Comparison of ENCODE assay signal across 8 cellular contexts in genomic region chr14:68476212-68476964, GRCh38.
DNase-seq lines count a peak whose midpoint lies in the region; ATAC-seq and TF ChIP-seq lines count a peak whose summit lies in the region.

No MANE protein-coding gene starts in this region.

- H3K27ac Mint-ChIP-seq in MCF 10A (ENCODE audit: low read depth, unreplicated experiment) = peak overlapping the region; percentile 92

- ATAC-seq in GM19438 (IDR thresholded peaks at IDR 0.05; ENCODE audit: low read depth, unreplicated experiment) = peak; percentile 78
- peak; percentile 87 for ATAC-seq in HG03571 (IDR thresholded peaks at IDR 0.05; ENCODE audit: unreplicated experiment)
- peak; percentile 81 for ATAC-seq in left lung

- H3K9me3 Mint-ChIP-seq in MCF 10A (ENCODE audit: unreplicated experiment) = peaks cover 7% of the 10 kb centered on the region

- H3K27ac ChIP-seq in left lung (peak overlapping the region; percentile 41 to 62), thymus (ENCODE audit: low read depth) (peak overlapping the region; percentile 21)

- no peaks in the 10 kb centered on the region for H3K9me3 ChIP-seq in left lung
- no peaks in the 10 kb centered on the region for H3K9me3 ChIP-seq in thymus (ENCODE audit: control insufficient read depth)
- H3K9me3 ChIP-seq in HAP-1 = no peaks in the 10 kb centered on the region

- H3K4me3 ChIP-seq in AG10803 (ENCODE audit: low read length) (no peak overlapping the region), left lung (no peak overlapping the region), thymus (ENCODE audit: low read length) (no peak overlapping the region), HAP-1 (no peak overlapping the region)

- CTCF ChIA-PET in MCF 10A (lab: Yijun Ruan, JAX) = interaction anchor here (0.5 to 1.0 kb wide), 4 partner anchors 42 to 532 kb away, joined by 3 to 4 read pairs (median 3); no protein-coding TSS in a partner anchor

- intact Hi-C loops in MCF 10A (cut with micrococcal nuclease) = no loop called here
- intact Hi-C loops in left lung (cut with DNase I) = no loop called here

- TF ChIP-seq CTCF in AG10803 (conservative IDR thresholded peaks at IDR 0.05; ENCODE audit: low read length) (no peak), MCF 10A (IDR thresholded peaks at IDR 0.05; ENCODE audit: unreplicated experiment) (no peak), left lung (IDR thresholded peaks at IDR 0.05) (no peak)

- H3K27me3 Mint-ChIP-seq in MCF 10A (ENCODE audit: insufficient read depth, unreplicated experiment) = no peaks in the 10 kb centered on the region

- H3K27me3 ChIP-seq in left lung (no peaks in the 10 kb centered on the region), thymus (ENCODE audit: control insufficient read depth, insufficient read depth) (no peaks in the 10 kb centered on the region), HAP-1 (ENCODE audit: low read depth) (no peaks in the 10 kb centered on the region)

- H3K4me1 Mint-ChIP-seq in MCF 10A (ENCODE audit: insufficient read depth, unreplicated experiment) = peaks cover 42% of the 10 kb centered on the region

- H3K36me3 Mint-ChIP-seq in MCF 10A (ENCODE audit: insufficient read depth, unreplicated experiment) = peaks cover 9% of the 10 kb centered on the region

- BruUV-seq in MCF 10A (replicated peaks; lab: Mats Ljungman, UMichigan) = TSS peak; percentile 54

- peak; percentile 99 for DNase-seq in AG10803 (ENCODE audit: low read depth)
- peak; percentile 90 for DNase-seq in MCF 10A (ENCODE audit: unreplicated experiment)
- peak in 1 of 2 donors; percentile 78 for DNase-seq in left lung
- no peak for DNase-seq in HAP-1 (ENCODE audit: low spot score in 2 of 2)
- DNase-seq in stimulated activated CD4-positive, alpha-beta T cell treated with anti-CD3 and anti-CD28 coated beads, Interleukin-15, amount 100 ng/mL, for 24 hours = no peak

- peak overlapping the region; percentile 0 for H3K4me3 Mint-ChIP-seq in MCF 10A (ENCODE audit: unreplicated experiment)

- in situ Hi-C loops in HAP-1 (cut with MboI; ENCODE audit: low sequenced_read_pairs) = no loop called here

- H3K4me1 ChIP-seq in left lung = peaks cover 13 to 36% of the 10 kb centered on the region in 2 donors
- no peaks in the 10 kb centered on the region for H3K4me1 ChIP-seq in thymus (ENCODE audit: control insufficient read depth, insufficient read depth, low read length)
- peaks cover 16% of the 10 kb centered on the region for H3K4me1 ChIP-seq in HAP-1

- H3K36me3 ChIP-seq in left lung = no peaks in the 10 kb centered on the region
- no peaks in the 10 kb centered on the region for H3K36me3 ChIP-seq in thymus (ENCODE audit: control insufficient read depth, insufficient read depth)
- H3K36me3 ChIP-seq in HAP-1 (replicated peaks) = no peaks in the 10 kb centered on the region

- WGBS in thymus = 79% methylated on average over 10 of the region's 10 CpGs

- POLR2A ChIA-PET in MCF 10A (lab: Yijun Ruan, JAX) = interaction anchor here (0.7 to 4.1 kb wide), 22 partner anchors 9 to 535 kb away, joined by 3 to 28 read pairs (median 5); partner anchors contain the start of gene ZFP36L1

Comparison
In these comparisons a context has a peak if more than half of its experiments do, and no peak if none do; other contexts are left out.
1. DNase-seq: peak in AG10803 (single experiment) and MCF 10A (single experiment); none in HAP-1 (0 of 2) and stimulated activated CD4-positive, alpha-beta T cell treated with anti-CD3 and anti-CD28 coated beads, Interleukin-15, amount 100 ng/mL, for 24 hours (single experiment).
2. Peak in every context shown above with its lines, with median percentiles within 50 percentile points of each other: ATAC-seq.